8 cellular contexts compared by ENCODE assay signal in the genomic region with DNA sequence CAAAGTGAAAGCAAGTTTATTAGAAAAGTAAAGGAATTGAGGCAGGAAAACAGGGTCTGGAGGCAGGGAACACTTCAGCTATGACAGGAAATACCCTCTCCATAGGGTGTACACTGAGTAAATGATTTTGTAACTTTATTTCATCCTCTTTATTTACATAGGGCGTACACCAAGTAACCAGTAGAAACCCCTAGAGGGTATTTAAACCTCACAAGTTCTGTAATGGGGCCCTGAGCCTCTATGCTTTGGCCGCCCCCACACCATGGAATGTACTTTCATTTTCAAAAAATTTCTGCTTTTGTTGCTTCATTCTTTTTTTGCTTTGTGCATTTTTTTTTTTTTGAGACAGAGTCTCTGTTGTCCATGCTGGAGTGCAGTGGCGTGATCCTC. TPM values are rescaled to one million over a fixed set of nuclear protein-coding genes. Genes with fewer than 3 reads are reported as not detected.
A peak's percentile ranks its signal among the peaks of the same experiment; 100 is the strongest.
DNase-seq lines count a peak whose midpoint lies in the region; ATAC-seq, FAIRE-seq and TF ChIP-seq lines count a peak whose summit lies in the region.

No MANE protein-coding gene starts in this region.

- peaks cover 46% of the 10 kb centered on the region for H3K4me1 Mint-ChIP-seq in activated T-cell treated with anti-CD3 and anti-CD28 coated beads, Interleukin-2, amount 50 U/mL, for 72 hours (ENCODE audit: low read depth)
- peaks cover 31% of the 10 kb centered on the region for H3K4me1 Mint-ChIP-seq in activated T-helper 1 cell treated with anti-CD3 and anti-CD28 coated beads, Interleukin-12 subunit alpha, Interleukin-12 subunit beta, Interleukin-2, Interleukin-4 antibody, amounts not matched to agents 30 ng/mL and 10 ng/mL and 1 ng/mL, durations not matched to agents 14 hours and 24 hours and 36 hours (ENCODE audit: low read depth)

- no peaks in the 10 kb centered on the region for H3K9me3 Mint-ChIP-seq in activated T-cell treated with anti-CD3 and anti-CD28 coated beads, Interleukin-2, amount 50 U/mL, for 72 hours
- H3K9me3 Mint-ChIP-seq in activated T-helper 1 cell treated with anti-CD3 and anti-CD28 coated beads, Interleukin-12 subunit alpha, Interleukin-12 subunit beta, Interleukin-2, Interleukin-4 antibody, amounts not matched to agents 30 ng/mL and 10 ng/mL and 1 ng/mL, durations not matched to agents 14 hours and 24 hours and 36 hours = no peaks in the 10 kb centered on the region

- peak overlapping the region; percentile 89 to 99 for H3K4me3 Mint-ChIP-seq in activated T-cell treated with anti-CD3 and anti-CD28 coated beads, Interleukin-2, amount 50 U/mL, for 72 hours
- peak overlapping the region; percentile 89 for H3K4me3 Mint-ChIP-seq in activated T-helper 1 cell treated with anti-CD3 and anti-CD28 coated beads, Interleukin-12 subunit alpha, Interleukin-12 subunit beta, Interleukin-2, Interleukin-4 antibody, amounts not matched to agents 30 ng/mL and 10 ng/mL and 1 ng/mL, durations not matched to agents 14 hours and 24 hours and 36 hours

- peaks cover 0 to 5% of the 10 kb centered on the region in 2 donors for H3K36me3 Mint-ChIP-seq in activated T-cell treated with anti-CD3 and anti-CD28 coated beads, Interleukin-2, amount 50 U/mL, for 72 hours (ENCODE audit: insufficient read depth in 2 of 2)
- peaks cover 24% of the 10 kb centered on the region for H3K36me3 Mint-ChIP-seq in activated T-helper 1 cell treated with anti-CD3 and anti-CD28 coated beads, Interleukin-12 subunit alpha, Interleukin-12 subunit beta, Interleukin-2, Interleukin-4 antibody, amounts not matched to agents 30 ng/mL and 10 ng/mL and 1 ng/mL, durations not matched to agents 14 hours and 24 hours and 36 hours (ENCODE audit: low read depth)

- WGBS in small intestine, 3 donors = 49 to 72% (median 64%) methylated on average over 3 of the region's 3 CpGs

- no peak for TF ChIP-seq CTCF in kidney epithelial cell (IDR thresholded peaks at IDR 0.05; ENCODE audit: insufficient read depth, low read length, poor library complexity, severe bottlenecking)
- no peak for TF ChIP-seq CTCF in tibial artery (IDR thresholded peaks at IDR 0.05)

- no peak for ATAC-seq in activated T-cell treated with anti-CD3 and anti-CD28 coated beads, Interleukin-2, amount 50 U/mL, for 72 hours (replicated peaks in 1 of 2)

- no peaks in the 10 kb centered on the region for H3K27me3 ChIP-seq in kidney epithelial cell (ENCODE audit: control insufficient read depth, insufficient read depth, low read length)
- H3K27me3 ChIP-seq in tibial artery = no peaks in the 10 kb centered on the region
- H3K27me3 ChIP-seq in small intestine (ENCODE audit: control insufficient read depth in 2 of 2, insufficient read depth in 2 of 2, low read length in 2 of 2) = no peaks in the 10 kb centered on the region

- peak overlapping the region; percentile 87 to 94 for H3K27ac ChIP-seq in tibial artery
- peak overlapping the region in 1 of 2 donors; percentile 83 for H3K27ac ChIP-seq in small intestine (ENCODE audit: low read depth in 1 of 2, low read length in 1 of 2)

- intact Hi-C loops in activated T-helper 1 cell treated with anti-CD3 and anti-CD28 coated beads, Interleukin-12 subunit alpha, Interleukin-12 subunit beta, Interleukin-2, Interleukin-4 antibody, amounts not matched to agents 30 ng/mL and 10 ng/mL and 1 ng/mL, durations not matched to agents 14 hours and 24 hours and 36 hours (cut with micrococcal nuclease) = loop anchor here (2.0 to 10.0 kb wide), 4 partner anchors 526 to 984 kb away; a partner anchor contains a TSS
- intact Hi-C loops in tibial artery (cut with DNase I; ENCODE audit: low total_unique reads) = no loop called here

- no peak for DNase-seq in activated T-cell treated with anti-CD3 and anti-CD28 coated beads, Interleukin-2, amount 50 U/mL, for 72 hours
- no peak for DNase-seq in activated T-cell treated with anti-CD3 and anti-CD28 coated beads, Interleukin-2, amount 50 U/mL, for 48 hours
- DNase-seq in activated T-helper 1 cell treated with anti-CD3 and anti-CD28 coated beads, Interleukin-12 subunit alpha, Interleukin-12 subunit beta, Interleukin-2, Interleukin-4 antibody, amounts not matched to agents 30 ng/mL and 10 ng/mL and 1 ng/mL, durations not matched to agents 14 hours and 24 hours and 36 hours (ENCODE audit: low spot score) = no peak
- DNase-seq in kidney epithelial cell (ENCODE audit: low read depth) (no peak), tibial artery (no peak), Ammon's horn (ENCODE audit: low spot score) (no peak), small intestine (no peak), HUDEP-2 (lab: John Stamatoyannopoulos, UW; ENCODE audit: unreplicated experiment in 76 of 76) (no peak)

- H3K27ac Mint-ChIP-seq in activated T-cell treated with anti-CD3 and anti-CD28 coated beads, Interleukin-2, amount 50 U/mL, for 72 hours = peak overlapping the region; percentile 89
- peak overlapping the region; percentile 55 for H3K27ac Mint-ChIP-seq in activated T-helper 1 cell treated with anti-CD3 and anti-CD28 coated beads, Interleukin-12 subunit alpha, Interleukin-12 subunit beta, Interleukin-2, Interleukin-4 antibody, amounts not matched to agents 30 ng/mL and 10 ng/mL and 1 ng/mL, durations not matched to agents 14 hours and 24 hours and 36 hours

- peaks cover 0 to 33% (median 22%) of the 10 kb centered on the region in 4 donors for H3K4me1 ChIP-seq in tibial artery
- peaks cover 2 to 7% of the 10 kb centered on the region in 2 donors for H3K4me1 ChIP-seq in small intestine (ENCODE audit: control insufficient read depth in 2 of 2, insufficient read depth in 1 of 2, low read depth in 1 of 2, low read length in 1 of 2)

- H3K4me3 ChIP-seq in kidney epithelial cell (ENCODE audit: low read depth, low read length) (peak overlapping the region; percentile 96), tibial artery (peak overlapping the region; percentile 79 to 88), small intestine (ENCODE audit: low read depth in 1 of 2, low read length in 2 of 2) (no peak overlapping the region)

- H3K9me3 ChIP-seq in tibial artery (no peaks in the 10 kb centered on the region), small intestine (ENCODE audit: control insufficient read depth, low read depth) (no peaks in the 10 kb centered on the region)

- H3K27me3 Mint-ChIP-seq in activated T-cell treated with anti-CD3 and anti-CD28 coated beads, Interleukin-2, amount 50 U/mL, for 72 hours (ENCODE audit: low read depth) = no peaks in the 10 kb centered on the region
- H3K27me3 Mint-ChIP-seq in activated T-helper 1 cell treated with anti-CD3 and anti-CD28 coated beads, Interleukin-12 subunit alpha, Interleukin-12 subunit beta, Interleukin-2, Interleukin-4 antibody, amounts not matched to agents 30 ng/mL and 10 ng/mL and 1 ng/mL, durations not matched to agents 14 hours and 24 hours and 36 hours (ENCODE audit: insufficient read depth) = no peaks in the 10 kb centered on the region

- H3K36me3 ChIP-seq in kidney epithelial cell (ENCODE audit: control insufficient read depth, insufficient read depth, low read length) (peaks cover 2% of the 10 kb centered on the region), tibial artery (peaks cover 7 to 28% (median 16%) of the 10 kb centered on the region in 3 donors), small intestine (ENCODE audit: control insufficient read depth in 2 of 2, insufficient read depth in 2 of 2, low read length in 2 of 2) (no peaks in the 10 kb centered on the region)

- no peak for FAIRE-seq in small intestine (lab: Jason Lieb, UNC)

RNA-seq across cellular contexts. Expression of a gene that starts 1.4 kb away (rescaled TPM):
- total RNA-seq in activated T-cell treated with anti-CD3 and anti-CD28 coated beads, Interleukin-2, amount 50 U/mL, for 72 hours = 10 to 100 TPM; 49.7 to 53.6 TPM
- total RNA-seq in activated T-helper 1 cell treated with anti-CD3 and anti-CD28 coated beads, Interleukin-12 subunit alpha, Interleukin-12 subunit beta, Interleukin-2, Interleukin-4 antibody, amounts not matched to agents 30 ng/mL and 10 ng/mL and 1 ng/mL, durations not matched to agents 14 hours and 24 hours and 36 hours = 55.7 and 56.0 TPM in 2 replicates
- 73.9 and 79.8 TPM in 2 replicates for total RNA-seq in kidney epithelial cell
- polyA plus RNA-seq in small intestine = 10 to 100 TPM; 67.0 to 73.1 (median 72.7) TPM

RNA-seq across cellular contexts. Expression of a gene that starts 15.3 kb away (rescaled TPM):
- under 1 TPM in 1 of 2 donors, not detected in 1; 0.10 TPM for total RNA-seq in activated T-cell treated with anti-CD3 and anti-CD28 coated beads, Interleukin-2, amount 50 U/mL, for 72 hours
- 0.03 TPM in 1 of 2 replicates, not detected in the other for total RNA-seq in activated T-helper 1 cell treated with anti-CD3 and anti-CD28 coated beads, Interleukin-12 subunit alpha, Interleukin-12 subunit beta, Interleukin-2, Interleukin-4 antibody, amounts not matched to agents 30 ng/mL and 10 ng/mL and 1 ng/mL, durations not matched to agents 14 hours and 24 hours and 36 hours
- total RNA-seq in kidney epithelial cell = 5.7 and 5.8 TPM in 2 replicates
- 10 to 100 TPM; 30.0 to 55.0 (median 37.4) TPM for polyA plus RNA-seq in small intestine

RNA-seq across cellular contexts. Expression of a gene that starts 40.8 kb away (rescaled TPM):
- total RNA-seq in activated T-cell treated with anti-CD3 and anti-CD28 coated beads, Interleukin-2, amount 50 U/mL, for 72 hours = 10 to 100 TPM; 27.0 to 30.7 TPM
- total RNA-seq in activated T-helper 1 cell treated with anti-CD3 and anti-CD28 coated beads, Interleukin-12 subunit alpha, Interleukin-12 subunit beta, Interleukin-2, Interleukin-4 antibody, amounts not matched to agents 30 ng/mL and 10 ng/mL and 1 ng/mL, durations not matched to agents 14 hours and 24 hours and 36 hours = 48.1 and 51.7 TPM in 2 replicates
- total RNA-seq in kidney epithelial cell = 20.1 and 20.4 TPM in 2 replicates
- polyA plus RNA-seq in small intestine = 10 to 100 TPM; 26.1 to 34.2 (median 29.7) TPM

Comparison
In these comparisons a context has a peak if more than half of its experiments do, and no peak if none do; other contexts are left out.
1. H3K4me3 ChIP-seq: peak in kidney epithelial cell (single experiment) and tibial artery (2 of 2); none in small intestine (0 of 2).